Comparison of ENCODE assay signal across 12 cellular contexts in genomic region chr12:34396861-34397590, GRCh38.
DNase-seq lines count a peak whose midpoint lies in the region; ATAC-seq and TF ChIP-seq lines count a peak whose summit lies in the region.
"Had no signal": no experiment of that assay in that cellular context is flagged by ENCODE, and none has a peak within 500 bp of the region (broad histone marks: within the 10 kb centered on the region; RNA-seq: fewer than 3 reads in every experiment).

No MANE protein-coding gene starts in this region.

- intact Hi-C loops in activated T-helper 2 cell treated with anti-CD3 and anti-CD28 coated beads, Interferon-gamma antibody, Interleukin-2, Interleukin-4, amounts not matched to agents 10 μg/mL and 5 μg/mL and 100 μg/mL, durations not matched to agents 14 hours and 24 hours and 36 hours (cut with micrococcal nuclease), result no loop called here
- intact Hi-C loops in stomach (cut with DNase I; ENCODE audit: low total_unique reads), result no loop called here

- no peak overlapping the region for H3K4me2 ChIP-seq in SK-N-SH

- H3K4me1 ChIP-seq in SK-N-SH (ENCODE audit: control insufficient read depth in 1 of 2, insufficient read depth in 2 of 2, low read depth in 1 of 2, low read length in 1 of 2) (no peaks in the 10 kb centered on the region), stomach (no peaks in the 10 kb centered on the region), gastroesophageal sphincter (no peaks in the 10 kb centered on the region)

- H3K79me2 ChIP-seq in SK-N-SH (ENCODE audit: insufficient read depth), result no peaks in the 10 kb centered on the region

- TF ChIP-seq CTCF in SK-N-SH (IDR thresholded peaks at IDR 0.05) (no peak), stomach (IDR thresholded peaks at IDR 0.05) (no peak), gastroesophageal sphincter (IDR thresholded peaks at IDR 0.05) (no peak)

- POLR2A ChIA-PET in SK-N-SH (lab: Yijun Ruan, JAX), result no interaction called here

- CTCF ChIA-PET in SK-N-SH (lab: Yijun Ruan, JAX), result no interaction called here

- H3K36me3 ChIP-seq in SK-N-SH (replicated peaks in 1 of 2; ENCODE audit: control insufficient read depth in 1 of 2, insufficient read depth in 2 of 2, low read length in 1 of 2), result no peaks in the 10 kb centered on the region
- no peaks in the 10 kb centered on the region for H3K36me3 ChIP-seq in stomach
- no peaks in the 10 kb centered on the region for H3K36me3 ChIP-seq in gastroesophageal sphincter

- no peak overlapping the region for H3K9ac ChIP-seq in SK-N-SH

- H3K4me3 Mint-ChIP-seq in activated T-helper 2 cell treated with anti-CD3 and anti-CD28 coated beads, Interferon-gamma antibody, Interleukin-2, Interleukin-4, amounts not matched to agents 10 μg/mL and 5 μg/mL and 100 μg/mL, durations not matched to agents 14 hours and 24 hours and 36 hours (ENCODE audit: low read depth), result no peak overlapping the region

- TF ChIP-seq RAD21 in SK-N-SH (IDR thresholded peaks at IDR 0.05; ENCODE audit: low read length), result no peak

- H3K4me3 ChIP-seq in SK-N-SH (ENCODE audit: low read depth in 2 of 2, low read length in 1 of 2) (no peak overlapping the region), stomach (no peak overlapping the region), gastroesophageal sphincter (no peak overlapping the region)

- no peak overlapping the region for H3K27ac Mint-ChIP-seq in activated T-helper 2 cell treated with anti-CD3 and anti-CD28 coated beads, Interferon-gamma antibody, Interleukin-2, Interleukin-4, amounts not matched to agents 10 μg/mL and 5 μg/mL and 100 μg/mL, durations not matched to agents 14 hours and 24 hours and 36 hours

- ATAC-seq in SK-N-SH treated with all-trans-retinoic acid at 6 μM for 48 hours, result no peak
- no peak for ATAC-seq in left lobe of liver
- ATAC-seq in gastroesophageal sphincter, result no peak
- ATAC-seq: HCT116 had no signal

- H3F3A ChIP-seq in SK-N-SH (replicated peaks; ENCODE audit: insufficient read depth), result no peaks in the 10 kb centered on the region

- TF ChIP-seq POLR2A in stomach (IDR thresholded peaks at IDR 0.05) (no peak), gastroesophageal sphincter (IDR thresholded peaks at IDR 0.05) (no peak)

- no peak overlapping the region for H2AFZ ChIP-seq in SK-N-SH (ENCODE audit: low read depth)

- H3K36me3 Mint-ChIP-seq in activated T-helper 2 cell treated with anti-CD3 and anti-CD28 coated beads, Interferon-gamma antibody, Interleukin-2, Interleukin-4, amounts not matched to agents 10 μg/mL and 5 μg/mL and 100 μg/mL, durations not matched to agents 14 hours and 24 hours and 36 hours (ENCODE audit: low read depth), result no peaks in the 10 kb centered on the region

- H3K9me3 ChIP-seq in SK-N-SH (no peaks in the 10 kb centered on the region), stomach (peaks cover 11 to 100% (median 99%) of the 10 kb centered on the region in 4 donors), gastroesophageal sphincter (peaks cover 0 to 100% (median 0%) of the 10 kb centered on the region in 3 donors)

- H3K9me2 ChIP-seq in SK-N-SH, result no peaks in the 10 kb centered on the region

- no peaks in the 10 kb centered on the region for H4K20me1 ChIP-seq in SK-N-SH (ENCODE audit: insufficient read depth)

- WGBS in SK-N-SH (ENCODE audit: low lambda C conversion rate), result 7% methylated on average over 18 of the region's 20 CpGs
- 63 to 74% (median 66%) methylated on average over 19 to 20 of the region's 20 CpGs for WGBS in stomach, 5 donors
- 42 to 56% methylated on average over 5 to 6 of the region's 20 CpGs for WGBS in gastroesophageal sphincter (ENCODE audit: low coverage in 1 of 2), 2 donors

- H3K27ac ChIP-seq in SK-N-SH (ENCODE audit: low read depth in 2 of 2, low read length in 1 of 2), result no peak overlapping the region
- H3K27ac ChIP-seq in stomach, result no peak overlapping the region
- H3K27ac ChIP-seq in gastroesophageal sphincter, result no peak overlapping the region
- H3K27ac ChIP-seq: 22Rv1 had no signal

- TF ChIP-seq EP300 in SK-N-SH (IDR thresholded peaks at IDR 0.05; ENCODE audit: borderline replicate concordance in 1 of 2, low read depth in 1 of 2, low read length in 1 of 2) (no peak), stomach (IDR thresholded peaks at IDR 0.05) (no peak), gastroesophageal sphincter (IDR thresholded peaks at IDR 0.05) (no peak)

- no peaks in the 10 kb centered on the region for H3K27me3 Mint-ChIP-seq in activated T-helper 2 cell treated with anti-CD3 and anti-CD28 coated beads, Interferon-gamma antibody, Interleukin-2, Interleukin-4, amounts not matched to agents 10 μg/mL and 5 μg/mL and 100 μg/mL, durations not matched to agents 14 hours and 24 hours and 36 hours (ENCODE audit: low read depth)

- no peaks in the 10 kb centered on the region for H3K4me1 Mint-ChIP-seq in activated T-helper 2 cell treated with anti-CD3 and anti-CD28 coated beads, Interferon-gamma antibody, Interleukin-2, Interleukin-4, amounts not matched to agents 10 μg/mL and 5 μg/mL and 100 μg/mL, durations not matched to agents 14 hours and 24 hours and 36 hours (ENCODE audit: low read depth)

- peaks cover 35% of the 10 kb centered on the region for H3K9me3 Mint-ChIP-seq in activated T-helper 2 cell treated with anti-CD3 and anti-CD28 coated beads, Interferon-gamma antibody, Interleukin-2, Interleukin-4, amounts not matched to agents 10 μg/mL and 5 μg/mL and 100 μg/mL, durations not matched to agents 14 hours and 24 hours and 36 hours

- peaks cover 33% of the 10 kb centered on the region; the same call in 1 of the 2 replicates for H3K27me3 ChIP-seq in SK-N-SH (ENCODE audit: insufficient read depth)
- no peaks in the 10 kb centered on the region for H3K27me3 ChIP-seq in stomach
- peaks cover 44% of the 10 kb centered on the region for H3K27me3 ChIP-seq in gastroesophageal sphincter

- DNase-seq in SK-N-SH, result peak; percentile 1
- peak; percentile 1 for DNase-seq in activated T-helper 2 cell treated with anti-CD3 and anti-CD28 coated beads, Interferon-gamma antibody, Interleukin-2, Interleukin-4, amounts not matched to agents 10 μg/mL and 5 μg/mL and 100 μg/mL, durations not matched to agents 14 hours and 24 hours and 36 hours (ENCODE audit: low spot score)
- peak; percentile 21 for DNase-seq in left lobe of liver (ENCODE audit: low spot score)
- peak; percentile 5 for DNase-seq in stomach
- no peak for DNase-seq in amygdala (lab: John Stamatoyannopoulos, UW)
- no peak for DNase-seq in NCI-H2171 treated with DMSO at 0.1 percent for 48 hours (lab: John Stamatoyannopoulos, UW)
- DNase-seq: DMS153, T1000 had no signal

TF ChIP-seq in SK-N-SH, 30 proteins besides CTCF, POLR2A, EP300 and RAD21:
- TF ChIP-seq USF2 (IDR thresholded peaks at IDR 0.05; ENCODE audit: borderline replicate concordance, low read depth, low read length) (no peak), GATA2 (CRISPR knock-in tag; IDR thresholded peaks at IDR 0.05) (no peak), YY1 (IDR thresholded peaks at IDR 0.05; ENCODE audit: low read depth) (no peak)

TF ChIP-seq in SK-N-SH treated with all-trans-retinoic acid at 6 μM for 48 hours, 23 proteins besides CTCF, POLR2A, EP300 and RAD21:
- no peak for TF ChIP-seq ISL1 (CRISPR knock-in tag; IDR thresholded peaks at IDR 0.05)
- TF ChIP-seq ZFP3 (CRISPR knock-in tag; IDR thresholded peaks at IDR 0.05), result no peak
- no peak for TF ChIP-seq PPARA (CRISPR knock-in tag; IDR thresholded peaks at IDR 0.05; ENCODE audit: borderline replicate concordance)
TF ChIP-seq in SK-N-SH treated with all-trans-retinoic acid at 6 μM for 48 hours: peak in this region for 0.

Comparison
In these comparisons a context has a peak if more than half of its experiments do, and no peak if none do; other contexts are left out.
1. DNase-seq: peak in SK-N-SH (single experiment), activated T-helper 2 cell treated with anti-CD3 and anti-CD28 coated beads, Interferon-gamma antibody, Interleukin-2, Interleukin-4, amounts not matched to agents 10 μg/mL and 5 μg/mL and 100 μg/mL, durations not matched to agents 14 hours and 24 hours and 36 hours (single experiment), left lobe of liver (single experiment) and stomach (single experiment); none in amygdala (0 of 56) and NCI-H2171 treated with DMSO at 0.1 percent for 48 hours (single experiment).